In genomic region chr3:40505599-40506462, GRCh38 we compare ENCODE assay signal across 8 cellular contexts. TPM values are rescaled to one million over a fixed set of nuclear protein-coding genes. Genes with fewer than 3 reads are reported as not detected.
DNase-seq lines count a peak whose midpoint lies in the region; TF ChIP-seq lines count a peak whose summit lies in the region.

Gene ZNF620, plus strand, starts transcription at chr3:40506039. Its CDS starts 314 bp downstream, at chr3:40506353.

- TF ChIP-seq CTCF in retinal pigment epithelial cell (conservative IDR thresholded peaks at IDR 0.05; ENCODE audit: low read depth, low read length) = peak; percentile 64

- peaks cover 8% of the 10 kb centered on the region for H3K4me1 ChIP-seq in HAP-1

- no peaks in the 10 kb centered on the region for H3K9me3 ChIP-seq in HAP-1

- H3K4me3 ChIP-seq in HAP-1 = peak within 1 kb of the TSS; percentile 60
- H3K4me3 ChIP-seq in retinal pigment epithelial cell (ENCODE audit: low read length) = peak within 1 kb of the TSS; percentile 91

- in situ Hi-C loops in G401 (cut with HindIII; ENCODE audit: low sequenced_read_pairs) (no loop called here), HAP-1 (cut with MboI; ENCODE audit: low sequenced_read_pairs) (no loop called here)

- H3K36me3 ChIP-seq in HAP-1 (replicated peaks) = peaks cover 14% of the 10 kb centered on the region

- DNase-seq in G401 (ENCODE audit: low spot score) (peak; percentile 89), HAP-1 (ENCODE audit: low spot score in 2 of 2) (peak; percentile 88 to 93), NCI-H1105 treated with DMSO at 0.1 percent for 48 hours (lab: John Stamatoyannopoulos, UW) (peak; percentile 84), T-helper 2 cell (peak; percentile 12 to 52 (median 15)), astrocyte of the hippocampus (ENCODE audit: low read depth, low spot score) (peak; percentile 88), iPS DF 19.7 (ENCODE audit: low read depth, low spot score) (peak; percentile 76), retinal pigment epithelial cell (ENCODE audit: low read depth) (peak; percentile 52), MV-4-11 (lab: John Stamatoyannopoulos, UW) (no peak)

- H3K27me3 ChIP-seq in HAP-1 (ENCODE audit: low read depth) = no peaks in the 10 kb centered on the region

RNA-seq across cellular contexts. Expression of gene ZNF620, which starts in this region (rescaled TPM):
- total RNA-seq in G401 (2014; rRNA removed; shearing (Covaris generic)) = 5.4 and 10.0 TPM in 2 replicates
